In genomic region chr15:66387176-66388056, GRCh38 we compare ENCODE assay signal across 8 cellular contexts. TPM values are rescaled to one million over a fixed set of nuclear protein-coding genes. Genes with fewer than 3 reads are reported as not detected.
A peak's percentile ranks its signal among the peaks of the same experiment; 100 is the strongest.
DNase-seq lines count a peak whose midpoint lies in the region; ATAC-seq and TF ChIP-seq lines count a peak whose summit lies in the region.

No MANE protein-coding gene starts in this region.

- H3K4me1 ChIP-seq in left lung, result peaks cover 9 to 54% of the 10 kb centered on the region in 2 donors

- intact Hi-C loops in left lung (cut with DNase I), result no loop called here

- no peaks in the 10 kb centered on the region for H3K36me3 ChIP-seq in left lung

- H3K27me3 ChIP-seq in left lung, result no peaks in the 10 kb centered on the region

- TF ChIP-seq CTCF in choroid plexus epithelial cell (conservative IDR thresholded peaks at IDR 0.05; ENCODE audit: low read depth, low read length) (peak; percentile 55), left lung (IDR thresholded peaks at IDR 0.05) (peak in 1 of 2 donors; percentile 32)

- no peaks in the 10 kb centered on the region for H3K9me3 ChIP-seq in left lung

- ATAC-seq in GM21717 (IDR thresholded peaks at IDR 0.05; ENCODE audit: unreplicated experiment) (peak; percentile 19), left lung (peak; percentile 50)

- peak overlapping the region; percentile 84 for H3K4me3 ChIP-seq in choroid plexus epithelial cell (ENCODE audit: low read depth, low read length)
- peak overlapping the region; percentile 77 to 79 for H3K4me3 ChIP-seq in left lung

- peak overlapping the region; percentile 89 to 96 for H3K27ac ChIP-seq in left lung

- DNase-seq in DMS 273 treated with DMSO at 0.1 percent for 48 hours (lab: John Stamatoyannopoulos, UW) (peak; percentile 16), M059J (ENCODE audit: low read depth) (peak; percentile 74), choroid plexus epithelial cell (ENCODE audit: low read depth) (peak; percentile 71), left lung (peak; percentile 66 to 92), cortex of kidney (lab: John Stamatoyannopoulos, UW) (no peak)
- DNase-seq in activated CD4-positive, alpha-beta T cell treated with anti-CD3 and anti-CD28 coated beads for 48 hours, result peak; percentile 90
- peak; percentile 70 to 75 for DNase-seq in stimulated activated CD4-positive, alpha-beta T cell treated with anti-CD3 and anti-CD28 coated beads, Interleukin-2, amount 100 ng/mL, for 48 hours

RNA-seq across cellular contexts. Expression of gene MAP2K1, which starts 0.7 kb away (rescaled TPM):
- total RNA-seq in M059J (2014; rRNA removed; shearing (Covaris generic)), result 49.0 and 65.6 TPM in 2 replicates
- 10 to 100 TPM; 59.3 to 60.4 TPM for total RNA-seq in left lung

RNA-seq across cellular contexts. Expression of gene TIPIN, which starts 30.9 kb away (rescaled TPM):
- 17.9 and 25.2 TPM in 2 replicates for total RNA-seq in M059J (2014; rRNA removed; shearing (Covaris generic))
- total RNA-seq in left lung, result 10 to 100 TPM in 1 of 2 donors, 1 to 10 TPM in 1; 7.1 to 11.1 TPM
